ENCODE assay signal across 8 cellular contexts in genomic region chr3:87558482-87558881, GRCh38.
"Had no signal": no experiment of that assay in that cellular context is flagged by ENCODE, and none has a peak within 500 bp of the region (broad histone marks: within the 10 kb centered on the region; RNA-seq: fewer than 3 reads in every experiment).

No MANE protein-coding gene starts in this region.

- DNase-seq: GDM1, GF-D8 had no signal

- H3K4me3 ChIP-seq: GM12878 had no signal

- ATAC-seq: GM12878 had no signal

- FAIRE-seq: G401.6, GM12878, GM12891, GM12892, GM18507, GM19239 had no signal
